In genomic region chr2:68589963-68590362, GRCh38 we compare ENCODE assay signal across 26 cellular contexts. TPM values are rescaled to one million over a fixed set of nuclear protein-coding genes. Genes with fewer than 3 reads are reported as not detected.
"Had no signal": no experiment of that assay in that cellular context is flagged by ENCODE, and none has a peak within 500 bp of the region (broad histone marks: within the 10 kb centered on the region; RNA-seq: fewer than 3 reads in every experiment).

No MANE protein-coding gene starts in this region.

- H3K4me1 ChIP-seq: esophagus muscularis mucosa, gastroesophageal sphincter, prostate gland, transverse colon had no signal

- H3K36me3 ChIP-seq: left lung, lower lobe of right lung, pancreas, prostate gland, right lobe of liver, thoracic aorta, transverse colon had no signal

- DNase-seq: effector memory CD8-positive, alpha-beta T cell; foreskin fibroblast; glutamatergic neuron; left lung; lower lobe of right lung; midbrain; naive B cell; occipital lobe; pancreas; retina; right lobe of liver; spleen; stimulated activated CD4-positive, alpha-beta T cell treated with anti-CD3 and anti-CD28 coated beads, Interleukin-15, amount 100 ng/mL, for 24 hours; stimulated activated CD4-positive, alpha-beta T cell treated with anti-CD3 and anti-CD28 coated beads, Interleukin-1b, Interleukin-23, amount 100 ng/mL, for 48 hours; stimulated activated CD4-positive, alpha-beta T cell treated with anti-CD3 and anti-CD28 coated beads, Interleukin-4, amount 100 ng/mL, for 24 hours; stimulated activated naive CD8-positive, alpha-beta T cell treated with anti-CD3 and anti-CD28 coated beads, Interleukin-15, amount 100 ng/mL, for 72 hours; substantia nigra; transverse colon had no signal

- H3K9me3 ChIP-seq: esophagus muscularis mucosa, gastroesophageal sphincter, left lung, lower lobe of right lung, pancreas, prostate gland, right lobe of liver, spleen, thoracic aorta, transverse colon had no signal

- H3K27ac ChIP-seq: epithelial cell of prostate, esophagus muscularis mucosa, gastroesophageal sphincter, left lung, lower lobe of right lung, pancreas, prostate gland, right lobe of liver, spleen, thoracic aorta, transverse colon had no signal

- H3K4me3 ChIP-seq: esophagus muscularis mucosa, gastroesophageal sphincter, left lung, lower lobe of right lung, pancreas, prostate gland, right lobe of liver, spleen, thoracic aorta, transverse colon had no signal

- H3K27me3 ChIP-seq: esophagus muscularis mucosa, gastroesophageal sphincter, left lung, pancreas, right lobe of liver, spleen, transverse colon had no signal

- ATAC-seq: effector memory CD8-positive, alpha-beta T cell; gastroesophageal sphincter; left lung; lower lobe of right lung; pancreas; stimulated activated memory B cell treated with anti-CD40 and anti-IgM and Interleukin-4, amounts not matched to agents 10 μg/mL and 1 μg/mL and 100 μg/mL, for 72 hours; stimulated activated naive CD8-positive, alpha-beta T cell treated with anti-CD3 and anti-CD28 coated beads, Interleukin-15, amount 100 ng/mL, for 72 hours had no signal

- FAIRE-seq: colon, keratinocyte, pancreas had no signal

RNA-seq across cellular contexts. Expression of gene PROKR1, which starts 53.4 kb away (rescaled TPM):
- polyA plus RNA-seq: keratinocyte had no signal
